ENCODE assay signal across 1 cellular context in the genomic region with DNA sequence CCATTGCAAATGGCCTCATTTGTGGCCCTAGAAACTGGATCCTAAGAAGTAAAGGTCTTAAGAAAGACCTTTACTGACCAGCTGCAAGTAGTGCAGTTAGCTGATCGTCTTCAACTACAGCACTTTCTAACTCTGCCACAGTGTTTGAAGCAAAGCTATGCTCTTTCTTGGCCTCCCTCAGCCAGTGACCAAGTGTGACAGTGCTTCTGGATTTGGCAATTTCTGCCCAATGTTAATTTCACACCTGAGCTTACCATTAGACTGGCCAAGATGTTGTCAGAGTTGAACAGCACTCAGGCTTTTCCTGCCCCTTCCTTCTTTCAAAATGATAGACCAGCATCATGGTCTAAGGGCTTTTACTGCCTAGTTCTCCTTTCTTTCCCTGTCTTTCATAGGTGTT.
TF ChIP-seq lines count a peak whose summit lies in the region.

No MANE protein-coding gene starts in this region.

TF ChIP-seq in HepG2, 621 proteins besides CTCF, POLR2A, EP300 and RAD21:
- no peak for TF ChIP-seq ERF (CRISPR knock-in tag; IDR thresholded peaks at IDR 0.05)
- TF ChIP-seq NFKBIZ (CRISPR knock-in tag; IDR thresholded peaks at IDR 0.05) = no peak
- TF ChIP-seq, protein P1, sequence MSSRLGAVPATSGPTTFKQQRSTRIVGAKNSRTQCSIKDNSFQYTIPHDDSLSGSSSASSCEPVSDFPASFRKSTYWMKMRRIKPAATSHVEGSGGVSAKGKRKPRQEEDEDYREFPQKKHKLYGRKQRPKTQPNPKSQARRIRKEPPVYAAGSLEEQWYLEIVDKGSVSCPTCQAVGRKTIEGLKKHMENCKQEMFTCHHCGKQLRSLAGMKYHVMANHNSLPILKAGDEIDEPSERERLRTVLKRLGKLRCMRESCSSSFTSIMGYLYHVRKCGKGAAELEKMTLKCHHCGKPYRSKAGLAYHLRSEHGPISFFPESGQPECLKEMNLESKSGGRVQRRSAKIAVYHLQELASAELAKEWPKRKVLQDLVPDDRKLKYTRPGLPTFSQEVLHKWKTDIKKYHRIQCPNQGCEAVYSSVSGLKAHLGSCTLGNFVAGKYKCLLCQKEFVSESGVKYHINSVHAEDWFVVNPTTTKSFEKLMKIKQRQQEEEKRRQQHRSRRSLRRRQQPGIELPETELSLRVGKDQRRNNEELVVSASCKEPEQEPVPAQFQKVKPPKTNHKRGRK (CRISPR knock-in tag; IDR thresholded peaks at IDR 0.05) = no peak
- TF ChIP-seq SYNCRIP (IDR thresholded peaks at IDR 0.05; ENCODE audit: insufficient read depth, low read depth, low read length) = no peak
- TF ChIP-seq SOX6 (IDR thresholded peaks at IDR 0.05) = no peak
- TF ChIP-seq SOX6 (CRISPR knock-in tag; IDR thresholded peaks at IDR 0.05) = no peak
- TF ChIP-seq ZNF841 (CRISPR knock-in tag; IDR thresholded peaks at IDR 0.05; ENCODE audit: borderline replicate concordance) = no peak
- TF ChIP-seq ZFP37 (CRISPR knock-in tag; IDR thresholded peaks at IDR 0.05; ENCODE audit: borderline replicate concordance) = no peak
- no peak for TF ChIP-seq XRCC5 (optimal IDR thresholded peaks at IDR 0.05; ENCODE audit: low read length)
- TF ChIP-seq ZFX (CRISPR knock-in tag; IDR thresholded peaks at IDR 0.05; ENCODE audit: low read depth) = no peak
- TF ChIP-seq ZNF720 (CRISPR knock-in tag; IDR thresholded peaks at IDR 0.05) = no peak
- TF ChIP-seq NFIB (CRISPR knock-in tag; IDR thresholded peaks at IDR 0.05; ENCODE audit: borderline replicate concordance) = no peak
- TF ChIP-seq ZNF615 (CRISPR knock-in tag; IDR thresholded peaks at IDR 0.05; ENCODE audit: borderline replicate concordance) = no peak
